ENCODE assay signal across 1 cellular context in genomic region chr17:44794699-44795413, GRCh38.
A peak's percentile ranks its signal among the peaks of the same experiment; 100 is the strongest.
TF ChIP-seq lines count a peak whose summit lies in the region.

No MANE protein-coding gene starts in this region.

TF ChIP-seq in K562, 482 proteins besides CTCF, POLR2A, EP300 and RAD21 (continued from another document and continues in another):
- TF ChIP-seq FOXO4 (CRISPR knock-in tag; IDR thresholded peaks at IDR 0.05) = no peak
- no peak for TF ChIP-seq PBX2 (CRISPR knock-in tag; IDR thresholded peaks at IDR 0.05; ENCODE audit: low read depth)
- 0 out of 2 replicates have a peak, but pooled peaks have one; percentile 15 for TF ChIP-seq PBX2 (tag; conservative IDR thresholded peaks at IDR 0.05; ENCODE audit: low read depth)
- TF ChIP-seq CEBPG (CRISPR knock-in tag; IDR thresholded peaks at IDR 0.05) = no peak
- no peak for TF ChIP-seq CEBPG (tag; conservative IDR thresholded peaks at IDR 0.05 in 1 of 2, IDR thresholded peaks at IDR 0.05 in 1 of 2)
- peak; percentile 87; the same call in 1 of the 2 replicates for TF ChIP-seq EHMT2 (IDR thresholded peaks at IDR 0.05)
- no peak for TF ChIP-seq USF1 (CRISPR knock-in tag; IDR thresholded peaks at IDR 0.05)
- TF ChIP-seq AFF4 (CRISPR knock-in tag; IDR thresholded peaks at IDR 0.05) = no peak
- TF ChIP-seq NR2C1 (IDR thresholded peaks at IDR 0.05) = no peak
- TF ChIP-seq NR2C1 (tag; IDR thresholded peaks at IDR 0.05) = 0 out of 2 replicates have a peak, but pooled peaks have one; percentile 24
- TF ChIP-seq MEIS2 (IDR thresholded peaks at IDR 0.05; ENCODE audit: partially characterized antibody) = peak; percentile 68
- TF ChIP-seq ZNF23 (CRISPR knock-in tag; IDR thresholded peaks at IDR 0.05) = no peak
- peak; percentile 75 for TF ChIP-seq GABPA (tag; conservative IDR thresholded peaks at IDR 0.05; ENCODE audit: low read depth)
- TF ChIP-seq ZNF395 (CRISPR knock-in tag; IDR thresholded peaks at IDR 0.05) = peak; percentile 77; the same call in 1 of the 2 replicates
- no peak for TF ChIP-seq POLR2G (IDR thresholded peaks at IDR 0.05; ENCODE audit: low read depth, low read length)
- peak; percentile 38; the same call in 1 of the 2 replicates for TF ChIP-seq L3MBTL2 (IDR thresholded peaks at IDR 0.05)
- no peak for TF ChIP-seq ZNF586 (CRISPR knock-in tag; conservative IDR thresholded peaks at IDR 0.05)
- TF ChIP-seq ZFP36 (IDR thresholded peaks at IDR 0.05; ENCODE audit: low read depth, low read length, partially characterized antibody) = no peak
- TF ChIP-seq BRF1 (IDR thresholded peaks at IDR 0.05; ENCODE audit: borderline replicate concordance, extremely low read depth, insufficient read length) = no peak
- no peak for TF ChIP-seq RBM15 (IDR thresholded peaks at IDR 0.05; ENCODE audit: insufficient read depth, low read length)
- no peak for TF ChIP-seq XRCC3 (IDR thresholded peaks at IDR 0.05)
- TF ChIP-seq ARID1B (IDR thresholded peaks at IDR 0.05) = 0 out of 2 replicates have a peak, but pooled peaks have one; percentile 27
- TF ChIP-seq ATF6 (CRISPR knock-in tag; IDR thresholded peaks at IDR 0.05) = no peak
- no peak for TF ChIP-seq HDAC8 (tag; IDR thresholded peaks at IDR 0.05)
- TF ChIP-seq GABPB2 (CRISPR knock-in tag; conservative IDR thresholded peaks at IDR 0.05) = no peak
- TF ChIP-seq HMG20A (CRISPR knock-in tag; conservative IDR thresholded peaks at IDR 0.05) = no peak
- TF ChIP-seq MLX (CRISPR knock-in tag; conservative IDR thresholded peaks at IDR 0.05) = no peak
- no peak for TF ChIP-seq MXD1 (CRISPR knock-in tag; IDR thresholded peaks at IDR 0.05; ENCODE audit: borderline replicate concordance, poor library complexity, severe bottlenecking)
- TF ChIP-seq MAX (CRISPR knock-in tag; IDR thresholded peaks at IDR 0.05) = no peak
- peak in 1 of 2 experiments; percentile 78; a peak in 2 of 4 replicates for TF ChIP-seq ETV6 (IDR thresholded peaks at IDR 0.05; ENCODE audit: borderline replicate concordance in 1 of 2, low read depth in 2 of 2, low read length in 1 of 2)
- TF ChIP-seq ETV6 (CRISPR knock-in tag; IDR thresholded peaks at IDR 0.05; ENCODE audit: borderline replicate concordance) = no peak
- TF ChIP-seq TFAM (CRISPR knock-in tag; conservative IDR thresholded peaks at IDR 0.05) = no peak
- TF ChIP-seq NCOA6 (IDR thresholded peaks at IDR 0.05) = no peak
- peak; percentile 79 for TF ChIP-seq FOSL1 (tag; conservative IDR thresholded peaks at IDR 0.05)
- no peak for TF ChIP-seq SIX5 (IDR thresholded peaks at IDR 0.05; ENCODE audit: borderline replicate concordance in 1 of 2, insufficient read depth in 1 of 2, low read depth in 1 of 2, low read length in 2 of 2)
- TF ChIP-seq IFI16 (CRISPR knock-in tag; IDR thresholded peaks at IDR 0.05) = no peak
- TF ChIP-seq XRCC4 (IDR thresholded peaks at IDR 0.05; ENCODE audit: extremely low read depth, insufficient read depth, insufficient read length) = no peak
- no peak for TF ChIP-seq ZNF518B (CRISPR knock-in tag; IDR thresholded peaks at IDR 0.05)
- TF ChIP-seq AFF1 (IDR thresholded peaks at IDR 0.05; ENCODE audit: low read depth in 1 of 2, partially characterized antibody in 2 of 2) = no peak
